Comparison of ENCODE assay signal across 1 cellular context in the genomic region with DNA sequence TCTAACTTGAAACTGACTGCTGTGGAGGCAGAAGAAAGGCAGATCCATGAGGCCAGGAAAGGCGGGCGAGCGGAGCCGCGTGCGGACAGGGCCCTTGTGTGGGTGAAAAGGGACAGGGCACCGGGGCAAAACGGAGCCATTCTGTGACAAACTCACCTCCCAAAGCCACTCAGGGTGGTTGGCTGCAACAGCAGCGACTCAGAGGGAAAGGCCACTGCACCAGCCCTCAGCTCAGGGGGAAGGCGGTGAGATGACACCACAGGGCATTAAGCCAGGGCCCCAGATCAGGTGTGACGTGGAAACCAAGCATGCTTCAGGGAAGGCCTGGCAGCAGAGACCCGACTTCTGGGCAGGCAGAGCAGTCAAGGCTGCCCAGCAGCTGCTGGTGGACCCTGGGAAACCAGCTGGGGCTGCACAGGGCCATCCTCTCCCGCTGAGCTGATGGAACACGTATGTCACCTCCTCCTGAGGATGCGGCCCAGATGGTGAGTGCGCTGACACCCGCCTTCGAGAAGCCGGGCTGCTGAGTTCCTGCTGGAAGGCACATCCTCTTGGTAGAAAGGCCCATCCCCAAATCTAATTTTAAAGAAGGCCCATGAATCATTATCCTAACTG.
TF ChIP-seq lines count a peak whose summit lies in the region.

No MANE protein-coding gene starts in this region.

TF ChIP-seq in SK-N-SH, 30 proteins besides CTCF, POLR2A, EP300 and RAD21 (continued from another document):
- TF ChIP-seq, protein P1, sequence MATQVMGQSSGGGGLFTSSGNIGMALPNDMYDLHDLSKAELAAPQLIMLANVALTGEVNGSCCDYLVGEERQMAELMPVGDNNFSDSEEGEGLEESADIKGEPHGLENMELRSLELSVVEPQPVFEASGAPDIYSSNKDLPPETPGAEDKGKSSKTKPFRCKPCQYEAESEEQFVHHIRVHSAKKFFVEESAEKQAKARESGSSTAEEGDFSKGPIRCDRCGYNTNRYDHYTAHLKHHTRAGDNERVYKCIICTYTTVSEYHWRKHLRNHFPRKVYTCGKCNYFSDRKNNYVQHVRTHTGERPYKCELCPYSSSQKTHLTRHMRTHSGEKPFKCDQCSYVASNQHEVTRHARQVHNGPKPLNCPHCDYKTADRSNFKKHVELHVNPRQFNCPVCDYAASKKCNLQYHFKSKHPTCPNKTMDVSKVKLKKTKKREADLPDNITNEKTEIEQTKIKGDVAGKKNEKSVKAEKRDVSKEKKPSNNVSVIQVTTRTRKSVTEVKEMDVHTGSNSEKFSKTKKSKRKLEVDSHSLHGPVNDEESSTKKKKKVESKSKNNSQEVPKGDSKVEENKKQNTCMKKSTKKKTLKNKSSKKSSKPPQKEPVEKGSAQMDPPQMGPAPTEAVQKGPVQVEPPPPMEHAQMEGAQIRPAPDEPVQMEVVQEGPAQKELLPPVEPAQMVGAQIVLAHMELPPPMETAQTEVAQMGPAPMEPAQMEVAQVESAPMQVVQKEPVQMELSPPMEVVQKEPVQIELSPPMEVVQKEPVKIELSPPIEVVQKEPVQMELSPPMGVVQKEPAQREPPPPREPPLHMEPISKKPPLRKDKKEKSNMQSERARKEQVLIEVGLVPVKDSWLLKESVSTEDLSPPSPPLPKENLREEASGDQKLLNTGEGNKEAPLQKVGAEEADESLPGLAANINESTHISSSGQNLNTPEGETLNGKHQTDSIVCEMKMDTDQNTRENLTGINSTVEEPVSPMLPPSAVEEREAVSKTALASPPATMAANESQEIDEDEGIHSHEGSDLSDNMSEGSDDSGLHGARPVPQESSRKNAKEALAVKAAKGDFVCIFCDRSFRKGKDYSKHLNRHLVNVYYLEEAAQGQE (IDR thresholded peaks at IDR 0.05; ENCODE audit: low read depth, low read length) = no peak
- TF ChIP-seq USF2 (IDR thresholded peaks at IDR 0.05; ENCODE audit: borderline replicate concordance, low read depth, low read length) (no peak), CHD2 (IDR thresholded peaks at IDR 0.05; ENCODE audit: low read length, partially characterized antibody) (no peak), SIN3A (IDR thresholded peaks at IDR 0.05; ENCODE audit: borderline replicate concordance, low read depth, low read length) (no peak), FOXJ3 (CRISPR knock-in tag; IDR thresholded peaks at IDR 0.05) (no peak), TCF12 (IDR thresholded peaks at IDR 0.05) (no peak)
